ENCODE assay signal across 29 cellular contexts in genomic region chr15:28080386-28080785, GRCh38. TPM values are rescaled to one million over a fixed set of nuclear protein-coding genes. Genes with fewer than 3 reads are reported as not detected.
"Had no signal": no experiment of that assay in that cellular context is flagged by ENCODE, and none has a peak within 500 bp of the region (broad histone marks: within the 10 kb centered on the region; RNA-seq: fewer than 3 reads in every experiment).

No MANE protein-coding gene starts in this region.

- H3K27ac Mint-ChIP-seq: activated CD4-positive, alpha-beta T cell treated with anti-CD3 and anti-CD28 coated beads, Interleukin-2, amount 10 ng/mL, durations not matched to agents 7 days and 5 days; activated CD8-positive, alpha-beta T cell treated with anti-CD3 and anti-CD28 coated beads, Interleukin-2, amount 10 ng/mL, durations not matched to agents 7 days and 5 days; activated naive CD4-positive, alpha-beta T cell treated with anti-CD3 and anti-CD28 coated beads, Interleukin-2, amount 50 U/mL, for 24 hours; activated T-helper 1 cell treated with anti-CD3 and anti-CD28 coated beads, Interleukin-12 subunit alpha, Interleukin-12 subunit beta, Interleukin-2, Interleukin-4 antibody, amounts not matched to agents 30 ng/mL and 10 ng/mL and 1 ng/mL, durations not matched to agents 14 hours and 24 hours and 36 hours; immature natural killer cell; progenitor cell of endocrine pancreas had no signal

- ATAC-seq: activated CD8-positive, alpha-beta T cell treated with anti-CD3 and anti-CD28 coated beads, Interleukin-2, amount 10 ng/mL, durations not matched to agents 7 days and 5 days; esophagus mucosa; gastroesophageal sphincter; heart left ventricle; left lobe of liver; lower lobe of right lung had no signal

- H3K9me3 ChIP-seq: lower lobe of right lung, upper lobe of right lung had no signal

- H3K27me3 ChIP-seq: gastroesophageal sphincter, heart left ventricle, upper lobe of right lung had no signal

- H3K4me1 ChIP-seq: gastroesophageal sphincter, lower lobe of right lung, spleen, upper lobe of right lung had no signal

- H3K27me3 Mint-ChIP-seq: activated CD4-positive, alpha-beta T cell treated with anti-CD3 and anti-CD28 coated beads, Interleukin-2, amount 10 ng/mL, durations not matched to agents 7 days and 5 days had no signal

- H3K36me3 Mint-ChIP-seq: activated naive CD4-positive, alpha-beta T cell treated with anti-CD3 and anti-CD28 coated beads, Interleukin-2, amount 50 U/mL, for 24 hours; brain; immature natural killer cell; naive B cell had no signal

- H3K36me3 ChIP-seq: gastroesophageal sphincter, heart left ventricle, lower lobe of right lung, spleen, upper lobe of right lung had no signal

- H3K4me1 Mint-ChIP-seq: activated CD4-positive, alpha-beta T cell treated with anti-CD3 and anti-CD28 coated beads, Interleukin-2, amount 10 ng/mL, durations not matched to agents 7 days and 5 days; activated naive CD4-positive, alpha-beta T cell treated with anti-CD3 and anti-CD28 coated beads, Interleukin-2, amount 50 U/mL, for 24 hours; immature natural killer cell; naive B cell had no signal

- H3K4me3 ChIP-seq: gastroesophageal sphincter, heart left ventricle, lower lobe of right lung, spleen, upper lobe of right lung had no signal

- H3K9me3 Mint-ChIP-seq: activated CD4-positive, alpha-beta T cell treated with anti-CD3 and anti-CD28 coated beads, Interleukin-2, amount 10 ng/mL, durations not matched to agents 7 days and 5 days; activated naive CD4-positive, alpha-beta T cell treated with anti-CD3 and anti-CD28 coated beads, Interleukin-2, amount 50 U/mL, for 24 hours; activated T-helper 1 cell treated with anti-CD3 and anti-CD28 coated beads, Interleukin-12 subunit alpha, Interleukin-12 subunit beta, Interleukin-2, Interleukin-4 antibody, amounts not matched to agents 30 ng/mL and 10 ng/mL and 1 ng/mL, durations not matched to agents 14 hours and 24 hours and 36 hours; immature natural killer cell; neural crest cell had no signal

- DNase-seq: activated CD4-positive, alpha-beta T cell treated with anti-CD3 and anti-CD28 coated beads, Interleukin-2, amount 10 ng/mL, durations not matched to agents 7 days and 5 days; activated CD4-positive, CD25-positive, alpha-beta regulatory T cell treated with anti-CD3 and anti-CD28 coated beads, Interleukin-2, amount 50 U/mL, for 72 hours; activated CD8-positive, alpha-beta T cell treated with anti-CD3 and anti-CD28 coated beads, Interleukin-2, amount 10 ng/mL, durations not matched to agents 7 days and 5 days; activated gamma-delta T cell treated with Interleukin-2 at 50 U/mL for 16 hours; anterior cingulate cortex; caudate nucleus; effector memory CD4-positive, alpha-beta T cell; heart left ventricle; immature natural killer cell; lower lobe of right lung; naive B cell; retina; spleen; stimulated activated CD4-positive, alpha-beta T cell treated with anti-CD3 and anti-CD28 coated beads, Interleukin-4, amount 100 ng/mL, for 1 hour; stimulated activated naive CD4-positive, alpha-beta T cell treated with Interleukin-2 at 50 U/mL for 16 hours; upper lobe of right lung had no signal

- H3K27ac ChIP-seq: gastroesophageal sphincter, heart left ventricle, lower lobe of right lung, spleen, upper lobe of right lung had no signal

- H3K4me3 Mint-ChIP-seq: activated CD4-positive, alpha-beta T cell treated with anti-CD3 and anti-CD28 coated beads, Interleukin-2, amount 10 ng/mL, durations not matched to agents 7 days and 5 days; activated CD8-positive, alpha-beta T cell treated with anti-CD3 and anti-CD28 coated beads, Interleukin-2, amount 10 ng/mL, durations not matched to agents 7 days and 5 days; activated naive CD4-positive, alpha-beta T cell treated with anti-CD3 and anti-CD28 coated beads, Interleukin-2, amount 50 U/mL, for 24 hours; activated T-helper 1 cell treated with anti-CD3 and anti-CD28 coated beads, Interleukin-12 subunit alpha, Interleukin-12 subunit beta, Interleukin-2, Interleukin-4 antibody, amounts not matched to agents 30 ng/mL and 10 ng/mL and 1 ng/mL, durations not matched to agents 14 hours and 24 hours and 36 hours; immature natural killer cell; naive B cell; neural crest cell had no signal

RNA-seq across cellular contexts. Expression of gene OCA2, which starts 18.7 kb away (rescaled TPM):
- total RNA-seq: activated CD4-positive, alpha-beta T cell treated with anti-CD3 and anti-CD28 coated beads, Interleukin-2, amount 10 ng/mL, durations not matched to agents 7 days and 5 days; activated CD8-positive, alpha-beta T cell treated with anti-CD3 and anti-CD28 coated beads, Interleukin-2, amount 10 ng/mL, durations not matched to agents 7 days and 5 days; activated T-helper 1 cell treated with anti-CD3 and anti-CD28 coated beads, Interleukin-12 subunit alpha, Interleukin-12 subunit beta, Interleukin-2, Interleukin-4 antibody, amounts not matched to agents 30 ng/mL and 10 ng/mL and 1 ng/mL, durations not matched to agents 14 hours and 24 hours and 36 hours; dermis microvascular lymphatic vessel endothelial cell; endothelial cell of umbilical vein; mesenteric fat pad; mucosa of gallbladder; T-helper 2 cell treated with Interferon-gamma antibody and Interleukin-4, amounts not matched to agents 100 ng/mL and 5 ng/mL, for 36 hours had no signal
- polyA plus RNA-seq: endothelial cell of umbilical vein had no signal
